ENCODE assay signal across 24 cellular contexts in the genomic region with DNA sequence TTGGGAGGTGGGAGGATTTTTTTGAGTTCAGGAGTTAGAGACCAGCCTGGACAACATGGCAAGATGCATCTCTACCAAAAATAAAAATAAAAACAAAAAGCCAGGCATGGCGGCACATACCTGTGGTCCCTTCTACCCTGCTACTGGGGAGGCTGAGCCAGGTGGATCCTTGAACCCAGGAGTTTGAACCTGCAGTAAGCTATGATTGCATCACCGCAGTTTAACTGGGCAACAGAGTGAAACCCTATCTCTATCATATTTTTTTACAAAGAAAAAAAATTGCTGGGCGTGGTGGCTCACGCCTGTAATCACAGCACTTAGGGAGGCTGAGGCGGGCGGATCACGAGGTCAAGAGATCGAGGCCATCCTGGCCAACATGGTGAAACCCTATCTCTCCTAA. TPM values are rescaled to one million over a fixed set of nuclear protein-coding genes. Genes with fewer than 3 reads are reported as not detected.
DNase-seq lines count a peak whose midpoint lies in the region; ATAC-seq and TF ChIP-seq lines count a peak whose summit lies in the region.
"Had no signal": no experiment of that assay in that cellular context is flagged by ENCODE, and none has a peak within 500 bp of the region (broad histone marks: within the 10 kb centered on the region; RNA-seq: fewer than 3 reads in every experiment).

No MANE protein-coding gene starts in this region.

- in situ Hi-C loops in IMR-90 (cut with MboI; ENCODE audit: low sequenced_read_pairs): no loop called here

- no peak overlapping the region for H3K4ac ChIP-seq in IMR-90 (ENCODE audit: low read depth, low read length)

- POLR2A ChIA-PET in IMR-90 (lab: Charles Lee; ENCODE audit: unreplicated experiment): no interaction called here

- no peak overlapping the region for H3K4me3 ChIP-seq in BLaER1
- H3K4me3 ChIP-seq in IMR-90 (ENCODE audit: insufficient read depth, low read depth, low read length): no peak overlapping the region
- H3K4me3 ChIP-seq: A549, GM12878, GM23338 had no signal

- no peak overlapping the region for H2BK5ac ChIP-seq in IMR-90 (ENCODE audit: low read depth, low read length, poor library complexity, severe bottlenecking)

- H3K27me3 ChIP-seq in BLaER1 (no peaks in the 10 kb centered on the region), IMR-90 (ENCODE audit: control insufficient read depth, insufficient read depth, low read length) (no peaks in the 10 kb centered on the region)
- H3K27me3 ChIP-seq: BE2C had no signal

- DNase-seq in IMR-90 (no peak), left lobe of liver (ENCODE audit: low spot score) (no peak), posterior vena cava (ENCODE audit: low spot score) (peak; percentile 19), NCI-H446 treated with DMSO at 0.1 percent for 48 hours (lab: John Stamatoyannopoulos, UW) (no peak), NCI-H774 (lab: John Stamatoyannopoulos, UW) (no peak), SW 1271 (lab: John Stamatoyannopoulos, UW) (no peak)
- DNase-seq: 8988T; ACHN; AML-193; BE2C; Caco-2; CD4-positive, CD25-positive, alpha-beta regulatory T cell; CD8-positive, alpha-beta T cell; DMS 273 treated with DMSO at 0.1 percent for 48 hours; DMS79; EL; GDM1; H9 had no signal

- H2AK9ac ChIP-seq in IMR-90 (replicated peaks; ENCODE audit: low read depth, low read length, poor library complexity): no peak overlapping the region

- H3K9me1 ChIP-seq in IMR-90 (ENCODE audit: insufficient read depth, low read length): no peaks in the 10 kb centered on the region

- H4K5ac ChIP-seq in IMR-90 (ENCODE audit: low read depth, low read length): no peak overlapping the region

- H3K14ac ChIP-seq in IMR-90 (replicated peaks; ENCODE audit: low read depth, low read length): no peak overlapping the region

- no CpG with 5 or more reads among the region's 8 CpGs for WGBS in IMR-90 (ENCODE audit: extremely low coverage in 2 of 2, insufficient read length in 1 of 2), 2 experiments

- H3K9me3 ChIP-seq in BLaER1: no peaks in the 10 kb centered on the region
- H3K9me3 ChIP-seq in IMR-90 (ENCODE audit: control insufficient read depth, insufficient read depth, low read length): no peaks in the 10 kb centered on the region
- H3K9me3 ChIP-seq: A549, BE2C, Caco-2 had no signal

- no peak overlapping the region for H4K91ac ChIP-seq in IMR-90 (ENCODE audit: insufficient read depth, low read depth, low read length)

- H3K18ac ChIP-seq in IMR-90 (ENCODE audit: low read depth, low read length): no peak overlapping the region

- H3K23ac ChIP-seq in IMR-90 (ENCODE audit: low read depth, low read length): no peak overlapping the region

- ATAC-seq in IMR-90 (ENCODE audit: low read depth) (no peak), left lobe of liver (peak; percentile 22)
- ATAC-seq: A549; CD8-positive, alpha-beta T cell; GM12878; GM23338; HCT116 had no signal

- BruUV-seq in IMR-90 (replicated peaks; lab: Mats Ljungman, UMichigan): no TSS peak

- H2AK5ac ChIP-seq in IMR-90 (ENCODE audit: low read depth, low read length): no peak overlapping the region

- no peak overlapping the region for H2BK20ac ChIP-seq in IMR-90 (ENCODE audit: low read depth, low read length)

- dilution Hi-C loops in IMR-90 (cut with HindIII; ENCODE audit: low sequenced_read_pairs, unreplicated experiment): no loop called here

- H3K56ac ChIP-seq in IMR-90 (ENCODE audit: extremely low read depth, insufficient read depth, low read length): no peak overlapping the region

- no peak overlapping the region for H3K27ac ChIP-seq in BLaER1
- H3K27ac ChIP-seq in IMR-90 (ENCODE audit: insufficient read depth, low read length): no peak overlapping the region
- H3K27ac ChIP-seq: A549, C4-2B had no signal

- no peaks in the 10 kb centered on the region for H4K20me1 ChIP-seq in BLaER1
- no peaks in the 10 kb centered on the region for H4K20me1 ChIP-seq in IMR-90 (ENCODE audit: insufficient read depth, low read length)

- peaks cover 0 to 6% of the 10 kb centered on the region in 2 experiments; a peak in 2 of 4 replicates for H3K79me1 ChIP-seq in IMR-90 (ENCODE audit: low read depth in 1 of 2, low read length in 2 of 2)

- no peak overlapping the region for H2AFZ ChIP-seq in IMR-90 (replicated peaks; ENCODE audit: low read length, poor library complexity)
- H2AFZ ChIP-seq: GM23338 had no signal

- no peak overlapping the region for H3K9ac ChIP-seq in BLaER1
- no peak overlapping the region for H3K9ac ChIP-seq in IMR-90 (ENCODE audit: low read depth, low read length)

- no peak for TF ChIP-seq POLR2A in IMR-90 (IDR thresholded peaks at IDR 0.05; ENCODE audit: low read depth, low read length)

- CTCF ChIA-PET in IMR-90 (lab: Yijun Ruan, JAX): no interaction called here

- H3K36me3 ChIP-seq in BLaER1: no peaks in the 10 kb centered on the region
- H3K36me3 ChIP-seq in IMR-90 (ENCODE audit: control insufficient read depth, insufficient read depth, low read length): no peaks in the 10 kb centered on the region
- H3K36me3 ChIP-seq: BE2C had no signal

- no peak overlapping the region for H2BK15ac ChIP-seq in IMR-90 (ENCODE audit: low read depth, low read length)

- no peak overlapping the region for H2BK120ac ChIP-seq in IMR-90 (ENCODE audit: low read depth, low read length)

- TF ChIP-seq CTCF in IMR-90 (conservative IDR thresholded peaks at IDR 0.05; ENCODE audit: low read depth, low read length): no peak

- no peak overlapping the region for H4K8ac ChIP-seq in IMR-90 (ENCODE audit: low read depth in 2 of 2, low read length in 2 of 2)

- H3K4me2 ChIP-seq in BLaER1: peak overlapping the region; percentile 46
- no peak overlapping the region for H3K4me2 ChIP-seq in IMR-90 (ENCODE audit: low read depth, low read length)
- H3K4me2 ChIP-seq: A549, GM23338 had no signal

- H3K4me1 ChIP-seq in BLaER1 (peaks cover 42% of the 10 kb centered on the region), IMR-90 (ENCODE audit: control insufficient read depth, insufficient read depth, low read length) (no peaks in the 10 kb centered on the region)
- H3K4me1 ChIP-seq: Caco-2 had no signal

- intact Hi-C loops in IMR-90 (cut with micrococcal nuclease): no loop called here
- intact Hi-C loops in posterior vena cava (cut with DNase I): loop anchor here (10.0 kb wide), 1 partner anchor 108 kb away; no protein-coding TSS in a partner anchor

- no peak for TF ChIP-seq RAD21 in IMR-90 (IDR thresholded peaks at IDR 0.05; ENCODE audit: low read length)

TF ChIP-seq in IMR-90, 13 proteins besides CTCF, POLR2A, EP300 and RAD21:
- no peak for TF ChIP-seq FOS (IDR thresholded peaks at IDR 0.05; ENCODE audit: low read depth, low read length)
- peak; percentile 53 for TF ChIP-seq CEBPB (IDR thresholded peaks at IDR 0.05; ENCODE audit: low read depth, low read length)

RNA-seq across cellular contexts. Expression of gene RPN1, which starts 35.8 kb away (rescaled TPM):
- total RNA-seq in IMR-90 (2012; rRNA removed) (592 and 736 TPM in 2 replicates), left lobe of liver (198 TPM), posterior vena cava (100 to 1,000 TPM; 144 to 155 TPM)
- 246 and 252 TPM in 2 replicates for polyA plus RNA-seq in IMR-90 (2012; rRNA removed)
- polyA plus RNA-seq in IMR-90 (2012; cell fraction: cytosol; rRNA removed): 162 and 186 TPM in 2 replicates
- polyA plus RNA-seq in IMR-90 (2012; cell fraction: nucleus; rRNA removed; ENCODE audit: low replicate concordance): 66.2 and 125 TPM in 2 replicates

RNA-seq across cellular contexts. Expression of gene RAB7A, which starts 39.5 kb away (rescaled TPM):
- total RNA-seq in IMR-90 (2012; rRNA removed): 57.0 and 65.3 TPM in 2 replicates
- 240 TPM in 2 replicates for polyA plus RNA-seq in IMR-90 (2012; rRNA removed)
- 115 and 146 TPM in 2 replicates for polyA plus RNA-seq in IMR-90 (2012; cell fraction: cytosol; rRNA removed)
- 24.1 and 76.0 TPM in 2 replicates for polyA plus RNA-seq in IMR-90 (2012; cell fraction: nucleus; rRNA removed; ENCODE audit: low replicate concordance)
- total RNA-seq in left lobe of liver: 103 TPM
- total RNA-seq in posterior vena cava: 100 to 1,000 TPM; 207 to 216 TPM
